1 cellular context compared by ENCODE assay signal in genomic region chr13:99496322-99497142, GRCh38.
TF ChIP-seq lines count a peak whose summit lies in the region.

No MANE protein-coding gene starts in this region.

TF ChIP-seq in endothelial cell of umbilical vein, 7 proteins besides CTCF, POLR2A, EP300 and RAD21 (continued from another document):
- TF ChIP-seq FOS (IDR thresholded peaks at IDR 0.05; ENCODE audit: borderline replicate concordance, insufficient read depth, low read length) (no peak), EZH2 (IDR thresholded peaks at IDR 0.05; ENCODE audit: borderline replicate concordance, low read depth, low read length, severe bottlenecking) (no peak), POLR2AphosphoS5 (IDR thresholded peaks at IDR 0.05; ENCODE audit: insufficient read depth, low read depth, low read length) (no peak), MYC (IDR thresholded peaks at IDR 0.05; ENCODE audit: low read depth, low read length) (no peak), JUN (IDR thresholded peaks at IDR 0.05; ENCODE audit: borderline replicate concordance, insufficient read depth, insufficient read length, low read depth) (no peak), GATA2 (IDR thresholded peaks at IDR 0.05; ENCODE audit: insufficient read depth, insufficient read length, low read depth, low read length) (no peak)
